ENCODE assay signal across 22 cellular contexts in the genomic region with DNA sequence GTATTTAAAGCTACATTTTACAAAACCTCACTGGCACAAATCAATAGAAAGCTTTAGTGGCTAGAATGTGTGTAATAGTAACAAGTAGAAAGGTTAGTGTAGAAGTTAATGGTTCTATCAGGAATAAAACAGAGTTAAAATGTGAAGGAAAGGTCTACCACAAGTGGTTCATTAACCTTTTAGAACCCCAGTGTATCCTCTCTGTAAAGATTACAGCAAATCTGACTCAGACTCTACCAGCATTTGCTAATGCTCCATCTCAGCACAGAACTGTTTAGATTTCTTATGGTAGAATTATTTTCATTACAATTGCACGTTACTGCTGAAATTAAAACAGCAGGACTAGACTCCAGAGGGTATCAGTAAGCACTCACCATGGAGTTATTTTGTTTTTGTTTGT.
A peak's percentile ranks its signal among the peaks of the same experiment; 100 is the strongest.
DNase-seq lines count a peak whose midpoint lies in the region; ATAC-seq and TF ChIP-seq lines count a peak whose summit lies in the region.
"Had no signal": no experiment of that assay in that cellular context is flagged by ENCODE, and none has a peak within 500 bp of the region (broad histone marks: within the 10 kb centered on the region; RNA-seq: fewer than 3 reads in every experiment).

No MANE protein-coding gene starts in this region.

- no peak overlapping the region for H3K27ac ChIP-seq in testis
- H3K27ac ChIP-seq: BLaER1 treated with 17β-estradiol and CSF1 and Interleukin-3, amounts not matched to agents 10 nM and 100 nM; GM23248; RWPE1 had no signal

- no peaks in the 10 kb centered on the region for H3K36me3 ChIP-seq in kidney epithelial cell (ENCODE audit: control insufficient read depth, insufficient read depth, low read length)
- H3K36me3 ChIP-seq in testis (ENCODE audit: low read depth, missing control alignments), result no peaks in the 10 kb centered on the region
- H3K36me3 ChIP-seq: BLaER1 treated with 17β-estradiol and CSF1 and Interleukin-3, amounts not matched to agents 10 nM and 100 nM had no signal

- WGBS in testis, 2 donors, result 50% methylated on average over 1 of the region's 1 CpG

- H3K4me3 ChIP-seq in kidney epithelial cell (ENCODE audit: low read depth, low read length) (no peak overlapping the region), testis (no peak overlapping the region)
- H3K4me3 ChIP-seq: BLaER1 treated with 17β-estradiol and CSF1 and Interleukin-3, amounts not matched to agents 10 nM and 100 nM; GM12878; GM23248 had no signal

- ATAC-seq in GM19463 (IDR thresholded peaks at IDR 0.05; ENCODE audit: unreplicated experiment), result peak; percentile 78
- ATAC-seq in HG03354 (IDR thresholded peaks at IDR 0.05; ENCODE audit: poor library complexity, severe bottlenecking, unreplicated experiment), result peak; percentile 70
- ATAC-seq in GM21737 (IDR thresholded peaks at IDR 0.05; ENCODE audit: unreplicated experiment), result no peak
- ATAC-seq: CD8-positive, alpha-beta T cell; GM12878 had no signal

- in situ Hi-C loops in Caki2 (cut with HindIII; ENCODE audit: low pct_unique_long_range_greater_than_20kb, low sequenced_read_pairs), result no loop called here

- DNase-seq in Caki2 (ENCODE audit: low read depth), result peak; percentile 17
- DNase-seq in kidney epithelial cell (ENCODE audit: low read depth), result peak; percentile 19
- no peak for DNase-seq in testis
- DNase-seq in stimulated activated CD8-positive, alpha-beta memory T cell treated with anti-CD3 and anti-CD28 coated beads, Interleukin-4, amount 100 ng/mL, for 48 hours, result no peak
- DNase-seq in globus pallidus (ENCODE audit: low spot score), result no peak
- DNase-seq: CD8-positive, alpha-beta T cell; DMS53; EL; GM23248; HCEC 1CT; IMR-90; NCI-H1417; NCI-H187; NCI-H345; NCI-H524 treated with DMSO at 0.1 percent for 48 hours; T-helper 1 cell had no signal

- no peak for TF ChIP-seq POLR2A in testis (IDR thresholded peaks at IDR 0.05)

- H3K27me3 ChIP-seq in kidney epithelial cell (ENCODE audit: control insufficient read depth, insufficient read depth, low read length) (no peaks in the 10 kb centered on the region), testis (no peaks in the 10 kb centered on the region)
- H3K27me3 ChIP-seq: BLaER1 treated with 17β-estradiol and CSF1 and Interleukin-3, amounts not matched to agents 10 nM and 100 nM had no signal

- no peaks in the 10 kb centered on the region for H3K9me3 ChIP-seq in testis
- H3K9me3 ChIP-seq: BLaER1 treated with 17β-estradiol and CSF1 and Interleukin-3, amounts not matched to agents 10 nM and 100 nM had no signal

- H3K4me1 ChIP-seq in testis, result no peaks in the 10 kb centered on the region
- H3K4me1 ChIP-seq: BLaER1 treated with 17β-estradiol and CSF1 and Interleukin-3, amounts not matched to agents 10 nM and 100 nM had no signal

- intact Hi-C loops in testis (cut with DNase I; ENCODE audit: low total_unique reads), result no loop called here

- no peak for TF ChIP-seq CTCF in kidney epithelial cell (IDR thresholded peaks at IDR 0.05; ENCODE audit: insufficient read depth, low read length, poor library complexity, severe bottlenecking)
- TF ChIP-seq CTCF in testis (IDR thresholded peaks at IDR 0.05), result no peak

Comparison
In these comparisons a context has a peak if more than half of its experiments do, and no peak if none do; other contexts are left out.
1. DNase-seq: peak in Caki2 (single experiment) and kidney epithelial cell (single experiment); none in testis (single experiment), stimulated activated CD8-positive, alpha-beta memory T cell treated with anti-CD3 and anti-CD28 coated beads, Interleukin-4, amount 100 ng/mL, for 48 hours (single experiment) and globus pallidus (single experiment).